In genomic region chr12:58452546-58452945, GRCh38 we compare ENCODE assay signal across 1 cellular context.
TF ChIP-seq lines count a peak whose summit lies in the region.

No MANE protein-coding gene starts in this region.

TF ChIP-seq in IMR-90, 13 proteins besides CTCF, POLR2A, EP300 and RAD21 (continued from another document):
- no peak for TF ChIP-seq USF2 (IDR thresholded peaks at IDR 0.05; ENCODE audit: low read depth, low read length)
- no peak for TF ChIP-seq CEBPB (IDR thresholded peaks at IDR 0.05; ENCODE audit: low read depth, low read length)
- no peak for TF ChIP-seq SMC3 (IDR thresholded peaks at IDR 0.05; ENCODE audit: low read depth, low read length)
